ENCODE assay signal across 1 cellular context in the genomic region with DNA sequence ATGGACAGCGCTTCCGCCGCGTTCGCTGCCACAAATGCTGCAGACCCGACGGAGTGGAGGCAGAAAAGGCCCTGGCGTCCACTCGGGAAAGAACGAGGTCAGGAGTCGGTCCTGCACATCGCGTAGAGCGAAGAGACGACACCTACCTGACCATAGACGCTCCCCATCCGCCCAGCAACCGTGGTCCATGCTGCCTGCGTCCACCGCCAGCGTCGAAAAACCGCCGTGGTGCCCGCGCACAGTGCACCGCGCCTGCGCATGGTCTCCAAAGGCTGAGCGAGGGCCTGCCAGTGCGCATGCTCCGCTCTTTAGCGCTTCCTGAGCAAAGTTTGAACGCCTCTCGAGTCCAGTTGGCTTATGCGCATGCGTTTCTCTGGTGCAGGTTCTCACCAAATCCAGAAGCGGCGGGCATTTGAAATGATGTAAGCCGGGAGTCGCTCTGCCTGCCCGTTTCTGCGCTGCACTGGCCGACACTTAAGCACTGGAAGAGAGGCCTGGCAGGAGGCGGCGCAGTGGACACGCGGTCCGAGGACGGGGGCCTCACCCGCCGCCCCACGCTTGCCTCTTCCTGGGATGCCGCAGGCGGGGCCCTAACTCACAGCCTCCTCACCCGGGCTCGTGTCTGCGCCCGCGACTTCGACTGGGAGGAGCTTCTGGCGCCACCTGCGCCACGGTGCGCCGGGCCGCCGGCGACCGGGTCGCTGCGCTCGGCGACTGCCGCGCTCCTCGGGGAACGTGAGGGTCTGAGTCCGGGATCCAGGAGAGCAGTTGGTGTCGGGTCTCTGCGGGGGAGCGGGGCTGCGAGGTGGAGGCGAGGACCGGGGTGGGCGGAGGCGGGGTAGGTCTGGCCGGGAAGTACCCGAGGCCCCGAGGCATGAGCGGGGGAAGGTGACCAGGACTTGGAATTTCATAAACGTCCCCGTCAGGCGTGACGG.
TF ChIP-seq lines count a peak whose summit lies in the region.

Gene FAM24B, minus strand, starts transcription at position 243 of the 935 bp plus-strand sequence. CDS start 29,066 bp downstream, outside the sequence.

TF ChIP-seq in HepG2, 621 proteins besides CTCF, POLR2A, EP300 and RAD21 (continued from another document and continues in another):
- TF ChIP-seq, protein P1, sequence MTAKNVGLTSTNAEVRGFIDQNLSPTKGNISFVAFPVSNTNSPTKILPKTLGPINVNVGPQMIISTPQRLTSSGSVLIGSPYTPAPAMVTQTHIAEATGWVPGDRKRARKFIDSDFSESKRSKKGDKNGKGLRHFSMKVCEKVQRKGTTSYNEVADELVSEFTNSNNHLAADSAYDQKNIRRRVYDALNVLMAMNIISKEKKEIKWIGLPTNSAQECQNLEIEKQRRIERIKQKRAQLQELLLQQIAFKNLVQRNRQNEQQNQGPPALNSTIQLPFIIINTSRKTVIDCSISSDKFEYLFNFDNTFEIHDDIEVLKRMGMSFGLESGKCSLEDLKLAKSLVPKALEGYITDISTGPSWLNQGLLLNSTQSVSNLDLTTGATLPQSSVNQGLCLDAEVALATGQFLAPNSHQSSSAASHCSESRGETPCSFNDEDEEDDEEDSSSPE (CRISPR knock-in tag; IDR thresholded peaks at IDR 0.05) = peak; percentile 93
- TF ChIP-seq GMEB1 (CRISPR knock-in tag; IDR thresholded peaks at IDR 0.05; ENCODE audit: borderline replicate concordance) (peak; percentile 67), IRF9 (CRISPR knock-in tag; IDR thresholded peaks at IDR 0.05; ENCODE audit: borderline replicate concordance) (no peak), ZNF501 (CRISPR knock-in tag; IDR thresholded peaks at IDR 0.05) (peak; percentile 73), CSRNP1 (CRISPR knock-in tag; IDR thresholded peaks at IDR 0.05) (peak; percentile 75; the same call in 1 of the 2 replicates), KIAA2018 (CRISPR knock-in tag; IDR thresholded peaks at IDR 0.05; ENCODE audit: borderline replicate concordance) (no peak), SIN3A (IDR thresholded peaks at IDR 0.05; ENCODE audit: borderline replicate concordance, low read depth, low read length) (peak; percentile 3; the same call in 1 of the 2 replicates), GATAD2A (CRISPR knock-in tag; IDR thresholded peaks at IDR 0.05) (no peak), NFKB2 (CRISPR knock-in tag; IDR thresholded peaks at IDR 0.05; ENCODE audit: borderline replicate concordance) (no peak; the same call in 1 of the 2 replicates), FOXP1 (IDR thresholded peaks at IDR 0.05) (no peak), FOXP1 (CRISPR knock-in tag; IDR thresholded peaks at IDR 0.05) (no peak), EHMT2 (IDR thresholded peaks at IDR 0.05; ENCODE audit: borderline replicate concordance, low read depth, low read length) (no peak), MED1 (CRISPR knock-in tag; IDR thresholded peaks at IDR 0.05) (peak; percentile 15; the same call in 1 of the 2 replicates), GFI1 (CRISPR knock-in tag; IDR thresholded peaks at IDR 0.05; ENCODE audit: borderline replicate concordance) (no peak), CHD4 (IDR thresholded peaks at IDR 0.05; ENCODE audit: borderline replicate concordance, low read length) (no peak), ATM (IDR thresholded peaks at IDR 0.05; ENCODE audit: borderline replicate concordance) (no peak), ZNF747 (CRISPR knock-in tag; IDR thresholded peaks at IDR 0.05; ENCODE audit: borderline replicate concordance) (0 out of 2 replicates have a peak, but pooled peaks have one; percentile 27), ATF5 (CRISPR knock-in tag; IDR thresholded peaks at IDR 0.05; ENCODE audit: low read depth) (no peak; the same call in 1 of the 2 replicates), STAG1 (CRISPR knock-in tag; IDR thresholded peaks at IDR 0.05) (no peak), CCDC6 (CRISPR knock-in tag; IDR thresholded peaks at IDR 0.05) (peak; percentile 68; the same call in 1 of the 2 replicates), TBP (CRISPR knock-in tag; IDR thresholded peaks at IDR 0.05) (no peak), ZNF556 (CRISPR knock-in tag; IDR thresholded peaks at IDR 0.05; ENCODE audit: borderline replicate concordance) (no peak), ARNT2 (CRISPR knock-in tag; IDR thresholded peaks at IDR 0.05; ENCODE audit: low read depth) (peak; percentile 73; the same call in 1 of the 2 replicates), RFX5 (IDR thresholded peaks at IDR 0.05; ENCODE audit: low read depth, low read length) (no peak), ZSCAN31 (CRISPR knock-in tag; IDR thresholded peaks at IDR 0.05; ENCODE audit: low read depth) (peak; percentile 46; the same call in 1 of the 2 replicates), ATF6 (CRISPR knock-in tag; conservative IDR thresholded peaks at IDR 0.05) (no peak), ELF1 (CRISPR knock-in tag; IDR thresholded peaks at IDR 0.05) (no peak; the same call in 1 of the 2 replicates), PCBP1 (IDR thresholded peaks at IDR 0.05; ENCODE audit: borderline replicate concordance, low read depth, low read length) (no peak), ZNF263 (CRISPR knock-in tag; IDR thresholded peaks at IDR 0.05) (no peak), HHEX (CRISPR knock-in tag; IDR thresholded peaks at IDR 0.05) (no peak), ZKSCAN5 (CRISPR knock-in tag; IDR thresholded peaks at IDR 0.05) (0 out of 2 replicates have a peak, but pooled peaks have one; percentile 42), KLF6 (CRISPR knock-in tag; IDR thresholded peaks at IDR 0.05) (peak; percentile 38; the same call in 1 of the 2 replicates), AGO2 (optimal IDR thresholded peaks at IDR 0.05; ENCODE audit: low read depth, low read length) (no peak), KAT8 (CRISPR knock-in tag; IDR thresholded peaks at IDR 0.05) (peak; percentile 31), ZNF33A (CRISPR knock-in tag; IDR thresholded peaks at IDR 0.05; ENCODE audit: borderline replicate concordance) (0 out of 2 replicates have a peak, but pooled peaks have one; percentile 31), NR2C2 (CRISPR knock-in tag; IDR thresholded peaks at IDR 0.05; ENCODE audit: borderline replicate concordance) (no peak), HCFC1 (IDR thresholded peaks at IDR 0.05; ENCODE audit: low read depth, low read length) (no peak)
- TF ChIP-seq, protein P2, sequence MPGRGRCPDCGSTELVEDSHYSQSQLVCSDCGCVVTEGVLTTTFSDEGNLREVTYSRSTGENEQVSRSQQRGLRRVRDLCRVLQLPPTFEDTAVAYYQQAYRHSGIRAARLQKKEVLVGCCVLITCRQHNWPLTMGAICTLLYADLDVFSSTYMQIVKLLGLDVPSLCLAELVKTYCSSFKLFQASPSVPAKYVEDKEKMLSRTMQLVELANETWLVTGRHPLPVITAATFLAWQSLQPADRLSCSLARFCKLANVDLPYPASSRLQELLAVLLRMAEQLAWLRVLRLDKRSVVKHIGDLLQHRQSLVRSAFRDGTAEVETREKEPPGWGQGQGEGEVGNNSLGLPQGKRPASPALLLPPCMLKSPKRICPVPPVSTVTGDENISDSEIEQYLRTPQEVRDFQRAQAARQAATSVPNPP (CRISPR knock-in tag; IDR thresholded peaks at IDR 0.05) = no peak; the same call in none of the 2 replicates
